Comparison of ENCODE assay signal across 18 cellular contexts in the genomic region with DNA sequence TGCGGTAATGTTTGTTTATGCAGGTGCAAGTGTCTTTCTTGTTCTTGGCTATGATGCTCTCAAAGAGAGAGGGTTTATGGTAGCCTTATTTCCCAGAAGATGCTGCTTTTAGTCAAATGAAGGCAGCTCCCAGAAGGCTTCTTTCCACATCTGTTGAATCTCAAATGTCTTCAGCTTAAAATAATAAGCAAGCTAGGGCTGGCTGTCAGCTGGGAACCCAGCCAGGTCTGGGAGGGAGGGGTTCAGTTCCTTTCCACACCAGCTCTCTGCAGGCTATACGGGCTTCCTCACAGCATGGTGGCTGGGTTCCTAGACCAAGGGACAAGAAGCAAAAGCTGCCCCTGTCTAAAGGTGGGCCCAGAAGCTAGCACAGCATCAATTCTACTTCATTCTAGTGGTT. TPM values are rescaled to one million over a fixed set of nuclear protein-coding genes. Genes with fewer than 3 reads are reported as not detected.
DNase-seq lines count a peak whose midpoint lies in the region; ATAC-seq and TF ChIP-seq lines count a peak whose summit lies in the region.
"Had no signal": no experiment of that assay in that cellular context is flagged by ENCODE, and none has a peak within 500 bp of the region (broad histone marks: within the 10 kb centered on the region; RNA-seq: fewer than 3 reads in every experiment).

No MANE protein-coding gene starts in this region.

- intact Hi-C loops in Right ventricle myocardium superior (cut with DNase I) (no loop called here), upper lobe of right lung (cut with DNase I) (no loop called here)

- POLR2A ChIA-PET in RWPE1 (lab: Yijun Ruan, JAX; ENCODE audit: low non-redundant PET): no interaction called here

- ATAC-seq in Right ventricle myocardium superior (ENCODE audit: poor library complexity) (no peak), upper lobe of right lung (no peak), HG03469 (IDR thresholded peaks at IDR 0.05; ENCODE audit: unreplicated experiment) (no peak), HG03039 (IDR thresholded peaks at IDR 0.05; ENCODE audit: unreplicated experiment) (no peak)

- peaks cover 0 to 32% of the 10 kb centered on the region in 2 donors for H3K9me3 ChIP-seq in right atrium auricular region
- H3K9me3 ChIP-seq in upper lobe of right lung: peaks cover 15% of the 10 kb centered on the region

- H3K4me1 ChIP-seq in right atrium auricular region (peaks cover 0 to 5% of the 10 kb centered on the region in 2 donors), upper lobe of right lung (no peaks in the 10 kb centered on the region)

- peak; percentile 45 for DNase-seq in Right ventricle myocardium superior
- DNase-seq in right atrium auricular region (ENCODE audit: low spot score): no peak
- no peak for DNase-seq in RWPE1 (ENCODE audit: low spot score)
- DNase-seq in fibroblast of villous mesenchyme (ENCODE audit: low read depth): peak; percentile 40
- peak; percentile 22 for DNase-seq in upper lobe of right lung
- DNase-seq in SW 1271 (lab: John Stamatoyannopoulos, UW): no peak
- DNase-seq: activated B cell treated with CpG ODN at 0.5 μM for 24 hours; activated CD4-positive, alpha-beta memory T cell treated with anti-CD3 and anti-CD28 coated beads, Interleukin-2, amount 10 ng/mL, durations not matched to agents 7 days and 5 days; activated T-cell treated with anti-CD3 and anti-CD28 coated beads for 4 hours; HFFc6; immature natural killer cell; NCI-H1694 treated with DMSO at 0.1 percent for 48 hours; NCI-H345; nucleus accumbens; stimulated activated CD4-positive, alpha-beta T cell treated with anti-CD3 and anti-CD28 coated beads, Interleukin-12 subunit alpha, Interleukin-12 subunit beta, amount 100 ng/mL, for 4 hours; T1000 had no signal

- H3K27me3 ChIP-seq in right atrium auricular region (no peaks in the 10 kb centered on the region), upper lobe of right lung (no peaks in the 10 kb centered on the region)

- H3K4me3 ChIP-seq in right atrium auricular region: no peak overlapping the region
- H3K4me3 ChIP-seq in fibroblast of villous mesenchyme (ENCODE audit: low read depth, low read length): no peak overlapping the region
- no peak overlapping the region for H3K4me3 ChIP-seq in upper lobe of right lung

- CTCF ChIA-PET in RWPE1 (lab: Yijun Ruan, JAX): no interaction called here

- TF ChIP-seq CTCF in right atrium auricular region (IDR thresholded peaks at IDR 0.05): no peak
- TF ChIP-seq CTCF in RWPE1 (conservative IDR thresholded peaks at IDR 0.05; ENCODE audit: low read depth): no peak
- no peak for TF ChIP-seq CTCF in fibroblast of villous mesenchyme (IDR thresholded peaks at IDR 0.05; ENCODE audit: insufficient read depth, low read depth, low read length)
- TF ChIP-seq CTCF in upper lobe of right lung (IDR thresholded peaks at IDR 0.05): no peak

- H3K36me3 ChIP-seq in right atrium auricular region: no peaks in the 10 kb centered on the region
- H3K36me3 ChIP-seq in upper lobe of right lung: no peaks in the 10 kb centered on the region

- H3K27ac ChIP-seq in right atrium auricular region (no peak overlapping the region), RWPE1 (peak overlapping the region; percentile 73), upper lobe of right lung (no peak overlapping the region)

RNA-seq across cellular contexts. Expression of gene ATF7IP2, which starts 47.4 kb away (rescaled TPM):
- 35.5 TPM for total RNA-seq in Right ventricle myocardium superior
- total RNA-seq in right atrium auricular region: 10 to 100 TPM; 22.6 to 32.7 TPM
- total RNA-seq in fibroblast of villous mesenchyme: 4.8 and 6.5 TPM in 2 replicates
- 12.3 TPM for total RNA-seq in upper lobe of right lung

Comparison
In these comparisons a context has a peak if more than half of its experiments do, and no peak if none do; other contexts are left out.
1. DNase-seq: peak in Right ventricle myocardium superior (single experiment), fibroblast of villous mesenchyme (single experiment) and upper lobe of right lung (single experiment); none in right atrium auricular region (single experiment), RWPE1 (single experiment) and SW 1271 (0 of 2).